14 cellular contexts compared by ENCODE assay signal in genomic region chr15:49370782-49371181, GRCh38. TPM values are rescaled to one million over a fixed set of nuclear protein-coding genes. Genes with fewer than 3 reads are reported as not detected.
A peak's percentile ranks its signal among the peaks of the same experiment; 100 is the strongest.
DNase-seq lines count a peak whose midpoint lies in the region; ATAC-seq and TF ChIP-seq lines count a peak whose summit lies in the region.
"Had no signal": no experiment of that assay in that cellular context is flagged by ENCODE, and none has a peak within 500 bp of the region (broad histone marks: within the 10 kb centered on the region; RNA-seq: fewer than 3 reads in every experiment).

No MANE protein-coding gene starts in this region.

- H3K14ac ChIP-seq in IMR-90 (replicated peaks; ENCODE audit: low read depth, low read length): no peak overlapping the region

- no peak overlapping the region for H2AK9ac ChIP-seq in IMR-90 (replicated peaks; ENCODE audit: low read depth, low read length, poor library complexity)

- H4K91ac ChIP-seq in IMR-90 (ENCODE audit: insufficient read depth, low read depth, low read length): no peak overlapping the region

- no peak overlapping the region for H3K4me2 ChIP-seq in IMR-90 (ENCODE audit: low read depth, low read length)
- H3K4me2 ChIP-seq: PC-9 had no signal

- TF ChIP-seq POLR2A in IMR-90 (IDR thresholded peaks at IDR 0.05; ENCODE audit: low read depth, low read length) (no peak), upper lobe of left lung (IDR thresholded peaks at IDR 0.05) (no peak)

- no peak overlapping the region for H2AK5ac ChIP-seq in IMR-90 (ENCODE audit: low read depth, low read length)

- TF ChIP-seq CTCF in C4-2B (conservative IDR thresholded peaks at IDR 0.05): peak; percentile 29
- peak; percentile 31; the same call in 1 of the 2 replicates for TF ChIP-seq CTCF in IMR-90 (conservative IDR thresholded peaks at IDR 0.05; ENCODE audit: low read depth, low read length)
- TF ChIP-seq CTCF in CD4-positive, alpha-beta T cell (IDR thresholded peaks at IDR 0.05): no peak
- TF ChIP-seq CTCF in upper lobe of left lung (IDR thresholded peaks at IDR 0.05): no peak

- CTCF ChIA-PET in IMR-90 (lab: Yijun Ruan, JAX): no interaction called here
- CTCF ChIA-PET in CD4-positive, alpha-beta T cell (lab: Charles Lee): no interaction called here

- H3K9ac ChIP-seq in IMR-90 (ENCODE audit: low read depth, low read length): no peak overlapping the region

- H3K4me3 Mint-ChIP-seq in CD4-positive, alpha-beta T cell: no peak overlapping the region
- H3K4me3 Mint-ChIP-seq: activated naive CD8-positive, alpha-beta T cell treated with anti-CD3 and anti-CD28 coated beads for 36 hours had no signal

- H3K9me3 ChIP-seq in IMR-90 (ENCODE audit: control insufficient read depth, insufficient read depth, low read length): no peaks in the 10 kb centered on the region
- peaks cover 6% of the 10 kb centered on the region for H3K9me3 ChIP-seq in CD4-positive, alpha-beta T cell (ENCODE audit: control insufficient read depth, low read length)
- H3K9me3 ChIP-seq in upper lobe of left lung: no peaks in the 10 kb centered on the region

- H3K4me1 Mint-ChIP-seq in CD4-positive, alpha-beta T cell (ENCODE audit: low read depth): no peaks in the 10 kb centered on the region
- H3K4me1 Mint-ChIP-seq: activated naive CD8-positive, alpha-beta T cell treated with anti-CD3 and anti-CD28 coated beads for 36 hours had no signal

- H3K27me3 Mint-ChIP-seq in CD4-positive, alpha-beta T cell: no peaks in the 10 kb centered on the region
- H3K27me3 Mint-ChIP-seq: activated naive CD8-positive, alpha-beta T cell treated with anti-CD3 and anti-CD28 coated beads for 36 hours had no signal

- in situ Hi-C loops in IMR-90 (cut with MboI; ENCODE audit: low sequenced_read_pairs): no loop called here

- dilution Hi-C loops in IMR-90 (cut with HindIII; ENCODE audit: low sequenced_read_pairs, unreplicated experiment): no loop called here

- no peak overlapping the region for H2AFZ ChIP-seq in IMR-90 (replicated peaks; ENCODE audit: low read length, poor library complexity)
- H2AFZ ChIP-seq: PC-9 had no signal

- ATAC-seq in IMR-90 (ENCODE audit: low read depth) (no peak), upper lobe of left lung (ENCODE audit: low FRiP score in 2 of 2) (no peak)
- ATAC-seq in CD4-positive, alpha-beta T cell (ENCODE audit: poor library complexity): no peak
- ATAC-seq: esophagus mucosa had no signal

- no peak overlapping the region for H3K4ac ChIP-seq in IMR-90 (ENCODE audit: low read depth, low read length)

- no peak overlapping the region for H2BK20ac ChIP-seq in IMR-90 (ENCODE audit: low read depth, low read length)

- no peak overlapping the region for H3K56ac ChIP-seq in IMR-90 (ENCODE audit: extremely low read depth, insufficient read depth, low read length)

- no peak overlapping the region for H3K23ac ChIP-seq in IMR-90 (ENCODE audit: low read depth, low read length)

- H3K27me3 ChIP-seq in IMR-90 (ENCODE audit: control insufficient read depth, insufficient read depth, low read length) (no peaks in the 10 kb centered on the region), upper lobe of left lung (no peaks in the 10 kb centered on the region)
- H3K27me3 ChIP-seq in CD4-positive, alpha-beta T cell (ENCODE audit: control insufficient read depth, insufficient read depth, low read length): no peaks in the 10 kb centered on the region

- H3K18ac ChIP-seq in IMR-90 (ENCODE audit: low read depth, low read length): no peak overlapping the region

- no peak for TF ChIP-seq EP300 in upper lobe of left lung (IDR thresholded peaks at IDR 0.05)

- TF ChIP-seq RAD21 in IMR-90 (IDR thresholded peaks at IDR 0.05; ENCODE audit: low read length): peak; percentile 40

- H3K4me3 ChIP-seq in IMR-90 (ENCODE audit: insufficient read depth, low read depth, low read length) (no peak overlapping the region), upper lobe of left lung (no peak overlapping the region)
- H3K4me3 ChIP-seq: lung, PC-9 had no signal

- no CpG with 5 or more reads among the region's 1 CpG for WGBS in IMR-90 (ENCODE audit: extremely low coverage in 2 of 2, insufficient read length in 1 of 2), 2 experiments
- 100% methylated on average over 1 of the region's 1 CpG for WGBS in upper lobe of left lung, 2 donors

- H3K9me3 Mint-ChIP-seq in CD4-positive, alpha-beta T cell: peaks cover 2% of the 10 kb centered on the region

- POLR2A ChIA-PET in IMR-90 (lab: Charles Lee; ENCODE audit: unreplicated experiment): no interaction called here
- POLR2A ChIA-PET in CD4-positive, alpha-beta T cell (lab: Charles Lee): no interaction called here

- intact Hi-C loops in IMR-90 (cut with micrococcal nuclease): loop anchor here (2.0 kb wide), 1 partner anchor 50 kb away; no protein-coding TSS in a partner anchor
- intact Hi-C loops in CD4-positive, alpha-beta T cell (cut with DNase I, micrococcal nuclease): no loop called here

- no peaks in the 10 kb centered on the region for H3K36me3 Mint-ChIP-seq in CD4-positive, alpha-beta T cell (ENCODE audit: low read depth)

- H2BK5ac ChIP-seq in IMR-90 (ENCODE audit: low read depth, low read length, poor library complexity, severe bottlenecking): no peak overlapping the region

- no peak overlapping the region for H4K5ac ChIP-seq in IMR-90 (ENCODE audit: low read depth, low read length)

- H3K36me3 ChIP-seq in IMR-90 (ENCODE audit: control insufficient read depth, insufficient read depth, low read length) (no peaks in the 10 kb centered on the region), upper lobe of left lung (no peaks in the 10 kb centered on the region)

- no peaks in the 10 kb centered on the region for H4K20me1 ChIP-seq in IMR-90 (ENCODE audit: insufficient read depth, low read length)

- BruUV-seq in IMR-90 (replicated peaks; lab: Mats Ljungman, UMichigan): no TSS peak

- H3K4me1 ChIP-seq in IMR-90 (ENCODE audit: control insufficient read depth, insufficient read depth, low read length): no peaks in the 10 kb centered on the region
- H3K4me1 ChIP-seq in upper lobe of left lung: no peaks in the 10 kb centered on the region

- H3K9me1 ChIP-seq in IMR-90 (ENCODE audit: insufficient read depth, low read length): no peaks in the 10 kb centered on the region

- no peak overlapping the region for H3K27ac Mint-ChIP-seq in CD4-positive, alpha-beta T cell
- H3K27ac Mint-ChIP-seq: activated naive CD8-positive, alpha-beta T cell treated with anti-CD3 and anti-CD28 coated beads for 36 hours had no signal

- DNase-seq in IMR-90 (peak; percentile 39), SW480 (ENCODE audit: low spot score) (peak; percentile 6), foreskin melanocyte (peak; percentile 4), GM19240 (ENCODE audit: insufficient read length, low spot score) (no peak), upper lobe of left lung (no peak), GF-D8 (lab: John Stamatoyannopoulos, UW) (no peak)
- DNase-seq in CD4-positive, alpha-beta T cell: no peak
- DNase-seq: activated CD4-positive, alpha-beta T cell treated with anti-CD3 and anti-CD28 coated beads, Interleukin-2, amount 50 U/mL, for 1 hour; activated naive CD8-positive, alpha-beta T cell treated with anti-CD3 and anti-CD28 coated beads for 36 hours; PC-9; retina had no signal

- H3K27ac ChIP-seq in C4-2B (no peak overlapping the region), IMR-90 (ENCODE audit: insufficient read depth, low read length) (no peak overlapping the region), upper lobe of left lung (no peak overlapping the region)
- H3K27ac ChIP-seq in CD4-positive, alpha-beta T cell (ENCODE audit: low read depth, low read length): no peak overlapping the region
- H3K27ac ChIP-seq: PC-9 had no signal

- H4K8ac ChIP-seq in IMR-90 (ENCODE audit: low read depth in 2 of 2, low read length in 2 of 2): no peak overlapping the region

- no peak overlapping the region for H2BK120ac ChIP-seq in IMR-90 (ENCODE audit: low read depth, low read length)

- H3K79me1 ChIP-seq in IMR-90 (ENCODE audit: low read depth in 1 of 2, low read length in 2 of 2): no peaks in the 10 kb centered on the region

- no peak overlapping the region; the same call in 2 of the 3 replicates for H2BK15ac ChIP-seq in IMR-90 (ENCODE audit: low read depth, low read length)

TF ChIP-seq in IMR-90, 13 proteins besides CTCF, POLR2A, EP300 and RAD21:
- no peak for TF ChIP-seq CHD1 (IDR thresholded peaks at IDR 0.05; ENCODE audit: low read depth, low read length)
- peak; percentile 34; the same call in 1 of the 2 replicates for TF ChIP-seq SMC3 (IDR thresholded peaks at IDR 0.05; ENCODE audit: low read depth, low read length)

RNA-seq across cellular contexts. Expression of gene FGF7, which starts 52.3 kb away (rescaled TPM):
- total RNA-seq in IMR-90 (2012; rRNA removed): 34.8 and 69.2 TPM in 2 replicates
- 19.5 and 27.3 TPM in 2 replicates for polyA plus RNA-seq in IMR-90 (2012; rRNA removed)
- 2.9 and 3.0 TPM in 2 replicates for polyA plus RNA-seq in IMR-90 (2012; cell fraction: cytosol; rRNA removed)
- 0.61 and 12.9 TPM in 2 replicates for polyA plus RNA-seq in IMR-90 (2012; cell fraction: nucleus; rRNA removed; ENCODE audit: low replicate concordance)
- not detected for total RNA-seq in CD4-positive, alpha-beta T cell
- 10 to 100 TPM in 3 of 6 donors, 1 to 10 TPM in 3; 7.2 to 33.7 (median 9.4) TPM for total RNA-seq in upper lobe of left lung
- total RNA-seq: activated naive CD8-positive, alpha-beta T cell treated with anti-CD3 and anti-CD28 coated beads for 36 hours; PC-9 had no signal

Comparison
In these comparisons a context has a peak if more than half of its experiments do, and no peak if none do; other contexts are left out.
1. CTCF ChIP-seq: peak in C4-2B (single experiment) and IMR-90 (single experiment); none in CD4-positive, alpha-beta T cell (single experiment) and upper lobe of left lung (0 of 6).
2. DNase-seq: peak in IMR-90 (single experiment), SW480 (single experiment) and foreskin melanocyte (single experiment); none in CD4-positive, alpha-beta T cell (0 of 10), GM19240 (single experiment), upper lobe of left lung (0 of 2) and GF-D8 (single experiment).
3. RNA of gene FGF7, which starts 52.3 kb away (total RNA-seq): 34.8 to 69.2 TPM in IMR-90 and 7.2 to 33.7 TPM in upper lobe of left lung; not detected in CD4-positive, alpha-beta T cell; every median in the first group is over 4 times any median in the second.